Comparison of ENCODE assay signal across 24 cellular contexts in the genomic region with DNA sequence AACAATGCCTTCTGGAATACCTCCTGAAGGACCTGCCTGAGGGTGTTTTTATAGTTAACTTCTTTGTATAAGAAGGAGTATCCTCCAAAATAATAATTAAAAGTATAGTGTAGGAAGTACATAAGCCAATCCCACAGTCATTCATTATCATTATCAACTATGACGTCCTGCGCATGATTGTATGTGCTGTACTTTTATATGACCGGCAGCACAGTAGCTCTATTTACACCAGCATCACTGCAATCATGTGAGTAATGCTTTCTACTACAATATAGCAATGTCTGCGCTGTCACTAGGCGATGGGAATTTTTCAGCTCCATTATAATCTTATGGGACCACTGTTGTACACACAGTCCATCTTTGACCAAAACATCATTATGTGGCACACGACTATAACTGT.
"Had no signal": no experiment of that assay in that cellular context is flagged by ENCODE, and none has a peak within 500 bp of the region (broad histone marks: within the 10 kb centered on the region; RNA-seq: fewer than 3 reads in every experiment).

No MANE protein-coding gene starts in this region.

- H3K36me3 Mint-ChIP-seq: mesothelial cell of epicardium, naive B cell had no signal

- H3K4me1 Mint-ChIP-seq: mesothelial cell of epicardium had no signal

- H3K27me3 ChIP-seq: dorsolateral prefrontal cortex, esophagus muscularis mucosa, foreskin keratinocyte, gastrocnemius medialis, left lung had no signal

- H3K9me3 ChIP-seq: esophagus muscularis mucosa, gastrocnemius medialis, heart right ventricle, left lung, lower lobe of right lung, mucosa of descending colon had no signal

- DNase-seq: dermis blood vessel endothelial cell; dorsolateral prefrontal cortex; effector CD4-positive, alpha-beta T cell; effector memory CD4-positive, alpha-beta T cell; foreskin keratinocyte; gastrocnemius medialis; glutamatergic neuron; head of caudate nucleus; heart right ventricle; hippocampal formation; left cardiac atrium; left lung; left ventricle myocardium superior; lower lobe of right lung; mesenchymal stem cell; mucosa of descending colon; naive B cell had no signal

- H3K27ac ChIP-seq: coronary artery, dorsolateral prefrontal cortex, esophagus muscularis mucosa, foreskin keratinocyte, gastrocnemius medialis, heart right ventricle, left lung, lower lobe of right lung had no signal

- H3K4me3 Mint-ChIP-seq: mesothelial cell of epicardium, naive B cell had no signal

- FAIRE-seq: colon, endothelial cell of umbilical vein, islet of Langerhans, keratinocyte had no signal

- H3K27ac Mint-ChIP-seq: mesothelial cell of epicardium, naive B cell had no signal

- H3K9me3 Mint-ChIP-seq: mesothelial cell of epicardium, naive B cell had no signal

- H3K4me3 ChIP-seq: coronary artery, dorsolateral prefrontal cortex, esophagus muscularis mucosa, gastrocnemius medialis, heart right ventricle, left lung, lower lobe of right lung, mucosa of descending colon had no signal

- H3K36me3 ChIP-seq: esophagus muscularis mucosa, gastrocnemius medialis, heart right ventricle, left lung, lower lobe of right lung had no signal
